ENCODE assay signal across 8 cellular contexts in genomic region chr22:46737976-46738641, GRCh38. TPM values are rescaled to one million over a fixed set of nuclear protein-coding genes. Genes with fewer than 3 reads are reported as not detected.
A peak's percentile ranks its signal among the peaks of the same experiment; 100 is the strongest.
DNase-seq lines count a peak whose midpoint lies in the region; ATAC-seq and TF ChIP-seq lines count a peak whose summit lies in the region.

TSS of gene CERK (minus strand) at chr22:46738252. CDS start at chr22:46738148, 104 bp downstream.

- H3K4me1 ChIP-seq in CD4-positive, CD25-positive, alpha-beta regulatory T cell (ENCODE audit: control insufficient read depth, insufficient read depth, low read length, poor library complexity, severe bottlenecking): peaks cover 48% of the 10 kb centered on the region

- H3K36me3 Mint-ChIP-seq in CD4-positive, CD25-positive, alpha-beta regulatory T cell: peaks cover 6% of the 10 kb centered on the region

- H3K36me3 ChIP-seq in CD4-positive, CD25-positive, alpha-beta regulatory T cell (ENCODE audit: control insufficient read depth, insufficient read depth, low read length): no peaks in the 10 kb centered on the region
- H3K36me3 ChIP-seq in kidney epithelial cell (ENCODE audit: control insufficient read depth, insufficient read depth, low read length): no peaks in the 10 kb centered on the region

- H3K27ac Mint-ChIP-seq in CD4-positive, CD25-positive, alpha-beta regulatory T cell: peak within 1 kb of the TSS; percentile 96 to 100 (median 98)

- DNase-seq in CD4-positive, CD25-positive, alpha-beta regulatory T cell: peak; percentile 63 to 73 (median 70)
- DNase-seq in NCI-H146 (lab: John Stamatoyannopoulos, UW) (peak; percentile 55), kidney epithelial cell (ENCODE audit: low read depth) (no peak)
- DNase-seq in activated CD4-positive, alpha-beta T cell treated with anti-CD3 and anti-CD28 coated beads for 24 hours (ENCODE audit: low read depth in 2 of 2): peak; percentile 33 to 44
- DNase-seq in stimulated activated CD4-positive, alpha-beta T cell treated with anti-CD3 and anti-CD28 coated beads, Interleukin-12 subunit alpha, Interleukin-12 subunit beta, amount 100 ng/mL, for 24 hours (ENCODE audit: low read depth in 2 of 2): peak; percentile 33 to 46

- no peaks in the 10 kb centered on the region for H3K27me3 ChIP-seq in CD4-positive, CD25-positive, alpha-beta regulatory T cell (ENCODE audit: control insufficient read depth, insufficient read depth, low read length)
- H3K27me3 ChIP-seq in kidney epithelial cell (ENCODE audit: control insufficient read depth, insufficient read depth, low read length): no peaks in the 10 kb centered on the region

- H3K27ac ChIP-seq in CD4-positive, CD25-positive, alpha-beta regulatory T cell (ENCODE audit: insufficient read depth, low read length, poor library complexity, severe bottlenecking): peak within 1 kb of the TSS; percentile 84
- peak within 1 kb of the TSS; percentile 79 for H3K27ac ChIP-seq in cingulate gyrus (ENCODE audit: low read depth, low read length)

- H3K4me3 Mint-ChIP-seq in CD4-positive, CD25-positive, alpha-beta regulatory T cell: peak within 1 kb of the TSS; percentile 97 to 100 (median 100)

- H3K27me3 Mint-ChIP-seq in CD4-positive, CD25-positive, alpha-beta regulatory T cell: peaks cover 8% of the 10 kb centered on the region

- H3K4me1 Mint-ChIP-seq in CD4-positive, CD25-positive, alpha-beta regulatory T cell: peaks cover 8 to 45% (median 29%) of the 10 kb centered on the region in 4 donors

- TF ChIP-seq CTCF in kidney epithelial cell (IDR thresholded peaks at IDR 0.05; ENCODE audit: insufficient read depth, low read length, poor library complexity, severe bottlenecking): no peak

- peak; percentile 47 to 66 for ATAC-seq in CD4-positive, CD25-positive, alpha-beta regulatory T cell (ENCODE audit: low read depth in 2 of 2)
- ATAC-seq in GM21381 (IDR thresholded peaks at IDR 0.05; ENCODE audit: unreplicated experiment) (peak; percentile 58), GM18519 (IDR thresholded peaks at IDR 0.05; ENCODE audit: low FRiP score, unreplicated experiment) (no peak)

- peak within 1 kb of the TSS; percentile 87 for H3K4me3 ChIP-seq in CD4-positive, CD25-positive, alpha-beta regulatory T cell (ENCODE audit: low read depth, low read length)
- peak within 1 kb of the TSS; percentile 72 for H3K4me3 ChIP-seq in kidney epithelial cell (ENCODE audit: low read depth, low read length)

- H3K9me3 ChIP-seq in CD4-positive, CD25-positive, alpha-beta regulatory T cell (ENCODE audit: control insufficient read depth in 2 of 2, low read length in 2 of 2): no peaks in the 10 kb centered on the region

- peaks cover 0 to 4% (median 0%) of the 10 kb centered on the region in 7 donors for H3K9me3 Mint-ChIP-seq in CD4-positive, CD25-positive, alpha-beta regulatory T cell

RNA-seq across cellular contexts. Expression of gene CERK, which starts in this region (rescaled TPM):
- total RNA-seq in CD4-positive, CD25-positive, alpha-beta regulatory T cell: 105 TPM
- 10 to 100 TPM; 75.5 to 94.3 (median 81.5) TPM for polyA plus RNA-seq in CD4-positive, CD25-positive, alpha-beta regulatory T cell
- 46.3 and 48.9 TPM in 2 replicates for total RNA-seq in kidney epithelial cell
